ENCODE assay signal across 21 cellular contexts in genomic region chr2:118102433-118103082, GRCh38. TPM values are rescaled to one million over a fixed set of nuclear protein-coding genes. Genes with fewer than 3 reads are reported as not detected.
DNase-seq lines count a peak whose midpoint lies in the region; ATAC-seq, FAIRE-seq and TF ChIP-seq lines count a peak whose summit lies in the region.
"Had no signal": no experiment of that assay in that cellular context is flagged by ENCODE, and none has a peak within 500 bp of the region (broad histone marks: within the 10 kb centered on the region; RNA-seq: fewer than 3 reads in every experiment).

No MANE protein-coding gene starts in this region.

- intact Hi-C loops in IMR-90 (cut with micrococcal nuclease) = no loop called here

- H3K27ac Mint-ChIP-seq in astrocyte (ENCODE audit: unreplicated experiment) (no peak overlapping the region), glutamatergic neuron (ENCODE audit: unreplicated experiment) (no peak overlapping the region)
- peak overlapping the region in 3 of 8 donors; percentile 34 to 68 (median 67) for H3K27ac Mint-ChIP-seq in CD8-positive, alpha-beta memory T cell
- H3K27ac Mint-ChIP-seq: progenitor cell of endocrine pancreas had no signal

- H3K9me1 ChIP-seq in IMR-90 (ENCODE audit: insufficient read depth, low read length) = 0 out of 2 replicates have a peak, but pooled peaks cover 4% of the 10 kb centered on the region

- H4K20me1 ChIP-seq in GM23248 (ENCODE audit: insufficient read depth) = no peaks in the 10 kb centered on the region
- H4K20me1 ChIP-seq in IMR-90 (ENCODE audit: insufficient read depth, low read length) = no peaks in the 10 kb centered on the region; the same call in 1 of the 2 replicates
- peaks cover 11% of the 10 kb centered on the region for H4K20me1 ChIP-seq in astrocyte (ENCODE audit: insufficient read depth, low read length)

- dilution Hi-C loops in IMR-90 (cut with HindIII; ENCODE audit: low sequenced_read_pairs, unreplicated experiment) = no loop called here

- H3K27me3 ChIP-seq in GM23248 (replicated peaks; ENCODE audit: insufficient read depth) (no peaks in the 10 kb centered on the region), IMR-90 (ENCODE audit: control insufficient read depth, insufficient read depth, low read length) (no peaks in the 10 kb centered on the region), astrocyte (ENCODE audit: insufficient read depth, low read length) (no peaks in the 10 kb centered on the region)
- H3K27me3 ChIP-seq in CD8-positive, alpha-beta memory T cell (ENCODE audit: insufficient read depth, low read length, poor library complexity, severe bottlenecking) = no peaks in the 10 kb centered on the region
- H3K27me3 ChIP-seq: tibial nerve had no signal

- H3K4me1 Mint-ChIP-seq in astrocyte (ENCODE audit: low read depth, unreplicated experiment) (no peaks in the 10 kb centered on the region), glutamatergic neuron (ENCODE audit: low read depth, unreplicated experiment) (peaks cover 3% of the 10 kb centered on the region)
- peaks cover 7 to 19% (median 18%) of the 10 kb centered on the region in 3 donors for H3K4me1 Mint-ChIP-seq in CD8-positive, alpha-beta memory T cell

- H4K91ac ChIP-seq in IMR-90 (ENCODE audit: insufficient read depth, low read depth, low read length) = no peak overlapping the region

- DNase-seq in GM23248 (peak; percentile 39), IMR-90 (peak; percentile 30), astrocyte (ENCODE audit: low read depth) (peak; percentile 33), kidney tubule cell (ENCODE audit: low spot score) (peak; percentile 30), glutamatergic neuron (no peak)
- DNase-seq in CD8-positive, alpha-beta memory T cell = no peak
- DNase-seq: activated effector memory CD4-positive, alpha-beta T cell treated with Interleukin-2 at 50 U/mL for 16 hours; amygdala; caudate nucleus; dermis blood vessel endothelial cell; Kasumi-1; NCI-H1105; NCI-H2081; NCI-H446 treated with DMSO at 0.1 percent for 48 hours; RPMI8226; stimulated activated CD4-positive, alpha-beta T cell treated with anti-CD3 and anti-CD28 coated beads, Interleukin-1b, Interleukin-23, amount 100 ng/mL, for 48 hours; stimulated activated naive CD4-positive, alpha-beta T cell treated with Interleukin-2 at 50 U/mL for 16 hours had no signal

- no peak overlapping the region for H2BK120ac ChIP-seq in IMR-90 (ENCODE audit: low read depth, low read length)

- no peaks in the 10 kb centered on the region for H3K9me2 ChIP-seq in GM23248 (ENCODE audit: insufficient read depth)

- no peak overlapping the region for H2AFZ ChIP-seq in GM23248
- no peak overlapping the region for H2AFZ ChIP-seq in IMR-90 (replicated peaks; ENCODE audit: low read length, poor library complexity)
- H2AFZ ChIP-seq in astrocyte (ENCODE audit: low read depth, low read length) = no peak overlapping the region

- H3K9me3 Mint-ChIP-seq in astrocyte (ENCODE audit: unreplicated experiment) = no peaks in the 10 kb centered on the region
- no peaks in the 10 kb centered on the region for H3K9me3 Mint-ChIP-seq in CD8-positive, alpha-beta memory T cell
- peaks cover 2% of the 10 kb centered on the region for H3K9me3 Mint-ChIP-seq in glutamatergic neuron (ENCODE audit: unreplicated experiment)

- H2BK15ac ChIP-seq in IMR-90 (ENCODE audit: low read depth, low read length) = no peak overlapping the region

- no peak for TF ChIP-seq CTCF in IMR-90 (conservative IDR thresholded peaks at IDR 0.05; ENCODE audit: low read depth, low read length)
- TF ChIP-seq CTCF in astrocyte (IDR thresholded peaks at IDR 0.05; ENCODE audit: insufficient read depth, low read depth, low read length) = no peak
- TF ChIP-seq CTCF in glutamatergic neuron (IDR thresholded peaks at IDR 0.05; ENCODE audit: partially characterized antibody, unreplicated experiment) = no peak

- no peak overlapping the region for H3K4ac ChIP-seq in IMR-90 (ENCODE audit: low read depth, low read length)

- no peak overlapping the region for H2AK5ac ChIP-seq in IMR-90 (ENCODE audit: low read depth, low read length)

- no peak for FAIRE-seq in astrocyte (lab: Jason Lieb, UNC)

- no peak overlapping the region for H3K14ac ChIP-seq in IMR-90 (replicated peaks; ENCODE audit: low read depth, low read length)

- TF ChIP-seq RAD21 in IMR-90 (IDR thresholded peaks at IDR 0.05; ENCODE audit: low read length) = no peak

- no peak overlapping the region for H2AK9ac ChIP-seq in IMR-90 (replicated peaks; ENCODE audit: low read depth, low read length, poor library complexity)

- H3K27ac ChIP-seq in GM23248 (no peak overlapping the region), IMR-90 (ENCODE audit: insufficient read depth, low read length) (no peak overlapping the region), astrocyte (ENCODE audit: low read depth, low read length) (no peak overlapping the region)
- no peak overlapping the region for H3K27ac ChIP-seq in CD8-positive, alpha-beta memory T cell (ENCODE audit: low read depth, low read length)
- H3K27ac ChIP-seq: tibial nerve had no signal

- BruUV-seq in IMR-90 (replicated peaks; lab: Mats Ljungman, UMichigan) = no TSS peak

- H3K36me3 Mint-ChIP-seq in astrocyte (ENCODE audit: low read depth, unreplicated experiment) = peaks cover 17% of the 10 kb centered on the region
- H3K36me3 Mint-ChIP-seq in CD8-positive, alpha-beta memory T cell = peaks cover 0 to 89% (median 13%) of the 10 kb centered on the region in 3 donors
- H3K36me3 Mint-ChIP-seq in glutamatergic neuron (ENCODE audit: unreplicated experiment) = no peaks in the 10 kb centered on the region

- no peak overlapping the region for H4K8ac ChIP-seq in IMR-90 (ENCODE audit: low read depth in 2 of 2, low read length in 2 of 2)

- no peak overlapping the region for H3K18ac ChIP-seq in IMR-90 (ENCODE audit: low read depth, low read length)

- in situ Hi-C loops in GM23248 (cut with MboI) (no loop called here), IMR-90 (cut with MboI; ENCODE audit: low sequenced_read_pairs) (no loop called here)

- H3K4me1 ChIP-seq in GM23248 (ENCODE audit: insufficient read depth) = 0 out of 2 replicates have a peak, but pooled peaks cover 8% of the 10 kb centered on the region
- H3K4me1 ChIP-seq in IMR-90 (ENCODE audit: control insufficient read depth, insufficient read depth, low read length) = 0 out of 2 replicates have a peak, but pooled peaks cover 3% of the 10 kb centered on the region
- peaks cover 4% of the 10 kb centered on the region for H3K4me1 ChIP-seq in astrocyte (ENCODE audit: insufficient read depth, low read length)
- no peaks in the 10 kb centered on the region for H3K4me1 ChIP-seq in CD8-positive, alpha-beta memory T cell (ENCODE audit: insufficient read depth, low read length)

- no peak overlapping the region for H2BK5ac ChIP-seq in IMR-90 (ENCODE audit: low read depth, low read length, poor library complexity, severe bottlenecking)

- 73 to 74% methylated on average over 6 of the region's 6 CpGs for WGBS in GM23248 (ENCODE audit: low coverage in 1 of 2, low lambda C conversion rate in 2 of 2, missing lambda C conversion rate in 2 of 2), 2 experiments
- WGBS in IMR-90 (ENCODE audit: extremely low coverage in 2 of 2, insufficient read length in 1 of 2), 2 experiments = no CpG with 5 or more reads among the region's 6 CpGs

- H3K27me3 Mint-ChIP-seq in astrocyte (ENCODE audit: low read depth, unreplicated experiment) (no peaks in the 10 kb centered on the region), glutamatergic neuron (ENCODE audit: unreplicated experiment) (no peaks in the 10 kb centered on the region)
- H3K27me3 Mint-ChIP-seq in CD8-positive, alpha-beta memory T cell = no peaks in the 10 kb centered on the region
- H3K27me3 Mint-ChIP-seq: progenitor cell of endocrine pancreas had no signal

- H3F3A ChIP-seq in GM23248 (ENCODE audit: insufficient read depth) = no peaks in the 10 kb centered on the region

- H3K9ac ChIP-seq in GM23248 (no peak overlapping the region), IMR-90 (ENCODE audit: low read depth, low read length) (no peak overlapping the region), astrocyte (ENCODE audit: low read length) (no peak overlapping the region)

- ATAC-seq in IMR-90 (ENCODE audit: low read depth) (no peak), HG02642 (IDR thresholded peaks at IDR 0.05; ENCODE audit: poor library complexity, unreplicated experiment) (no peak)
- ATAC-seq: left lobe of liver had no signal

- no peak overlapping the region for H4K5ac ChIP-seq in IMR-90 (ENCODE audit: low read depth, low read length)

- no peak for TF ChIP-seq POLR2A in IMR-90 (IDR thresholded peaks at IDR 0.05; ENCODE audit: low read depth, low read length)

- H3K79me2 ChIP-seq in GM23248 (ENCODE audit: insufficient read depth) = peaks cover 21% of the 10 kb centered on the region
- H3K79me2 ChIP-seq in astrocyte (ENCODE audit: insufficient read depth, low read length) = peaks cover 7% of the 10 kb centered on the region

- H3K23ac ChIP-seq in IMR-90 (ENCODE audit: low read depth, low read length) = no peak overlapping the region

- H3K56ac ChIP-seq in IMR-90 (ENCODE audit: extremely low read depth, insufficient read depth, low read length) = no peak overlapping the region

- POLR2A ChIA-PET in IMR-90 (lab: Charles Lee; ENCODE audit: unreplicated experiment) = interaction anchor here (0.5 kb wide), 1 partner anchor 216 kb away, joined by 3 read pairs; no protein-coding TSS in a partner anchor
- POLR2A ChIA-PET in CD8-positive, alpha-beta memory T cell (lab: Charles Lee) = no interaction called here

- CTCF ChIA-PET in IMR-90 (lab: Yijun Ruan, JAX) = interaction anchor here (0.6 to 1.7 kb wide), 3 partner anchors 19 to 686 kb away, joined by 4 to 5 read pairs (median 5); no protein-coding TSS in a partner anchor
- CTCF ChIA-PET in CD8-positive, alpha-beta memory T cell (lab: Charles Lee) = interaction anchor here (1.0 kb wide), 1 partner anchor 14 kb away, joined by 3 read pairs; the partner anchor contains the start of gene INSIG2

- H3K36me3 ChIP-seq in GM23248 (ENCODE audit: low read depth) (peaks cover 27% of the 10 kb centered on the region), IMR-90 (ENCODE audit: control insufficient read depth, insufficient read depth, low read length) (peaks cover 5% of the 10 kb centered on the region; the same call in 1 of the 2 replicates), astrocyte (ENCODE audit: insufficient read depth, low read length) (peaks cover 3% of the 10 kb centered on the region)
- H3K36me3 ChIP-seq in CD8-positive, alpha-beta memory T cell (ENCODE audit: insufficient read depth, low read length) = peaks cover 3% of the 10 kb centered on the region

- H3K9me3 ChIP-seq in GM23248 (ENCODE audit: low read depth) (no peaks in the 10 kb centered on the region), IMR-90 (ENCODE audit: control insufficient read depth, insufficient read depth, low read length) (no peaks in the 10 kb centered on the region), astrocyte (ENCODE audit: insufficient read depth, low read depth, low read length) (no peaks in the 10 kb centered on the region)
- H3K9me3 ChIP-seq in CD8-positive, alpha-beta memory T cell (ENCODE audit: low read length) = no peaks in the 10 kb centered on the region
- H3K9me3 ChIP-seq: tibial nerve had no signal

- H3K4me3 ChIP-seq in GM23248 = no peak overlapping the region
- H3K4me3 ChIP-seq in IMR-90 (ENCODE audit: insufficient read depth, low read depth, low read length) = no peak overlapping the region
- H3K4me3 ChIP-seq in astrocyte (ENCODE audit: insufficient read depth, low read depth, low read length) = no peak overlapping the region
- H3K4me3 ChIP-seq in CD8-positive, alpha-beta memory T cell (ENCODE audit: low read length) = no peak overlapping the region
- H3K4me3 ChIP-seq: tibial nerve had no signal

- H3K4me2 ChIP-seq in GM23248 (ENCODE audit: unreplicated experiment) = no peak overlapping the region
- H3K4me2 ChIP-seq in IMR-90 (ENCODE audit: low read depth, low read length) = no peak overlapping the region
- H3K4me2 ChIP-seq in astrocyte (ENCODE audit: low read length) = no peak overlapping the region

- no peak overlapping the region for H2BK20ac ChIP-seq in IMR-90 (ENCODE audit: low read depth, low read length)

- H3K4me3 Mint-ChIP-seq in astrocyte (ENCODE audit: unreplicated experiment) (no peak overlapping the region), glutamatergic neuron (ENCODE audit: unreplicated experiment) (no peak overlapping the region)
- no peak overlapping the region for H3K4me3 Mint-ChIP-seq in CD8-positive, alpha-beta memory T cell

- H3K79me1 ChIP-seq in IMR-90 (ENCODE audit: low read depth in 1 of 2, low read length in 2 of 2) = peaks cover 3 to 7% of the 10 kb centered on the region in 2 experiments; a peak in 2 of 4 replicates

RNA-seq across cellular contexts. Expression of gene INSIG2, which starts 14.3 kb away (rescaled TPM):
- total RNA-seq in GM23248 (2014; rRNA removed; shearing (Covaris generic)) = 13.0 and 21.0 TPM in 2 replicates
- polyA plus RNA-seq in GM23248 (2016; fragmentation: Nextera tagmentation; extraction: Ambion mirVana) (35.6 and 36.1 TPM in 2 replicates), IMR-90 (2012; rRNA removed) (8.2 and 11.7 TPM in 2 replicates)
- total RNA-seq in IMR-90 (2012; rRNA removed) (9.1 and 12.5 TPM in 2 replicates), astrocyte (32.2 and 33.7 TPM in 2 replicates), glutamatergic neuron (ENCODE audit: unreplicated experiment) (20.3 TPM)
- 2.4 TPM in 2 replicates for polyA plus RNA-seq in IMR-90 (2012; cell fraction: cytosol; rRNA removed)
- polyA plus RNA-seq in IMR-90 (2012; cell fraction: nucleus; rRNA removed; ENCODE audit: low replicate concordance) = 1.8 and 17.1 TPM in 2 replicates
- 10 to 100 TPM; 13.4 to 16.9 TPM for total RNA-seq in CD8-positive, alpha-beta memory T cell
- polyA plus RNA-seq in CD8-positive, alpha-beta memory T cell = 22.1 TPM

Comparison
In these comparisons a context has a peak if more than half of its experiments do, and no peak if none do; other contexts are left out.
1. DNase-seq: peak in GM23248 (single experiment), IMR-90 (single experiment), astrocyte (single experiment) and kidney tubule cell (single experiment); none in CD8-positive, alpha-beta memory T cell (0 of 5) and glutamatergic neuron (single experiment).